In the genomic region with DNA sequence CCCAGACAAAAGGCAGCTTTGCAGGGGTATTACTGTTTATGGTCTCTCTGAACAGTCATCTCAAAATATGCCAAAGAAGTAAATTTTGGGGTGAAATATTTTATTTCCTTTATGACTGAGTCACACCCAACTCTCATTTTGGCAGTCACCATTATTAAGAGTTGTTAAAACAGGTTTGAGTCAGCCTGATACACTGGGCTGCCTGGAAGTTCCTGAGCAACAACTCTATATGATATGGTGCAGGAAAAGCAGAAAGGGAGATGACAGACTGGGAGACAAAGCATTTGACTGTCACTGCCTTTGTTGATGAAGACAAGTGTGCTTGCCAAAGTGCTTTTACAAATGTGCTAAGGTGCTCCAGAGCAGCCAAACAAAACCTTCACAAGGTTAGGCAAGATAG, we compare ENCODE assay signal across 25 cellular contexts.
"Had no signal": no experiment of that assay in that cellular context is flagged by ENCODE, and none has a peak within 500 bp of the region (broad histone marks: within the 10 kb centered on the region; RNA-seq: fewer than 3 reads in every experiment).

No MANE protein-coding gene starts in this region.

- H3K4me3 ChIP-seq: esophagus squamous epithelium, gastrocnemius medialis, lower lobe of right lung, mucosa of descending colon, neural progenitor cell, prostate gland, right atrium auricular region, smooth muscle cell, suprapubic skin, transverse colon, vagina had no signal

- H3K27ac ChIP-seq: gastrocnemius medialis, lower lobe of right lung, neural progenitor cell, prostate gland, right atrium auricular region, suprapubic skin, transverse colon, vagina had no signal

- H3K27me3 Mint-ChIP-seq: effector memory CD8-positive, alpha-beta T cell; memory B cell; naive B cell; stimulated activated naive CD8-positive, alpha-beta T cell treated with anti-CD3 and anti-CD28 coated beads, Interleukin-15, amount 100 ng/mL, for 72 hours had no signal

- H3K36me3 ChIP-seq: esophagus squamous epithelium, gastrocnemius medialis, lower lobe of right lung, neural progenitor cell, prostate gland, right atrium auricular region, suprapubic skin, transverse colon, vagina had no signal

- H3K36me3 Mint-ChIP-seq: memory B cell, naive B cell, neural progenitor cell had no signal

- H3K27ac Mint-ChIP-seq: effector memory CD8-positive, alpha-beta T cell; memory B cell; nephron; neural progenitor cell; stimulated activated naive CD8-positive, alpha-beta T cell treated with anti-CD3 and anti-CD28 coated beads, Interleukin-15, amount 100 ng/mL, for 72 hours had no signal

- H3K4me1 Mint-ChIP-seq: memory B cell; naive B cell; nephron; neural progenitor cell; stimulated activated naive CD8-positive, alpha-beta T cell treated with anti-CD3 and anti-CD28 coated beads, Interleukin-15, amount 100 ng/mL, for 72 hours had no signal

- DNase-seq: cortex of kidney; effector memory CD8-positive, alpha-beta T cell; esophagus squamous epithelium; gastrocnemius medialis; head of caudate nucleus; left ventricle myocardium superior; lower lobe of right lung; mucosa of descending colon; naive B cell; stimulated activated CD4-positive, alpha-beta T cell treated with anti-CD3 and anti-CD28 coated beads, Interleukin-12 subunit alpha, Interleukin-12 subunit beta, amount 100 ng/mL, for 4 hours; stimulated activated CD4-positive, alpha-beta T cell treated with anti-CD3 and anti-CD28 coated beads, Interleukin-1b, Interleukin-23, amount 100 ng/mL, for 48 hours; stimulated activated CD4-positive, alpha-beta T cell treated with anti-CD3 and anti-CD28 coated beads, Interleukin-4, amount 100 ng/mL, for 1 hour; stimulated activated CD8-positive, alpha-beta memory T cell treated with anti-CD3 and anti-CD28 coated beads, Interleukin-4, amount 100 ng/mL, for 48 hours; stimulated activated naive CD4-positive, alpha-beta T cell; stimulated activated naive CD8-positive, alpha-beta T cell treated with anti-CD3 and anti-CD28 coated beads, Interleukin-15, amount 100 ng/mL, for 72 hours; transverse colon had no signal

- H3K27me3 ChIP-seq: esophagus squamous epithelium, gastrocnemius medialis, neural progenitor cell, right atrium auricular region, suprapubic skin, transverse colon, vagina had no signal

- ATAC-seq: effector memory CD8-positive, alpha-beta T cell; gastrocnemius medialis; left ventricle myocardium superior; lower lobe of right lung; mucosa of descending colon; sciatic nerve; stimulated activated naive CD8-positive, alpha-beta T cell treated with anti-CD3 and anti-CD28 coated beads, Interleukin-15, amount 100 ng/mL, for 72 hours had no signal

- H3K4me1 ChIP-seq: gastrocnemius medialis, lower lobe of right lung, neural progenitor cell, prostate gland, right atrium auricular region, suprapubic skin, transverse colon, vagina had no signal

- H3K9me3 ChIP-seq: esophagus squamous epithelium, gastrocnemius medialis, lower lobe of right lung, mucosa of descending colon, prostate gland, right atrium auricular region, suprapubic skin, transverse colon, vagina had no signal

- H3K4me3 Mint-ChIP-seq: effector memory CD8-positive, alpha-beta T cell; memory B cell; naive B cell; nephron; neural progenitor cell; stimulated activated naive CD8-positive, alpha-beta T cell treated with anti-CD3 and anti-CD28 coated beads, Interleukin-15, amount 100 ng/mL, for 72 hours had no signal

- H3K9me3 Mint-ChIP-seq: neural progenitor cell had no signal
